26 cellular contexts compared by ENCODE assay signal in the genomic region with DNA sequence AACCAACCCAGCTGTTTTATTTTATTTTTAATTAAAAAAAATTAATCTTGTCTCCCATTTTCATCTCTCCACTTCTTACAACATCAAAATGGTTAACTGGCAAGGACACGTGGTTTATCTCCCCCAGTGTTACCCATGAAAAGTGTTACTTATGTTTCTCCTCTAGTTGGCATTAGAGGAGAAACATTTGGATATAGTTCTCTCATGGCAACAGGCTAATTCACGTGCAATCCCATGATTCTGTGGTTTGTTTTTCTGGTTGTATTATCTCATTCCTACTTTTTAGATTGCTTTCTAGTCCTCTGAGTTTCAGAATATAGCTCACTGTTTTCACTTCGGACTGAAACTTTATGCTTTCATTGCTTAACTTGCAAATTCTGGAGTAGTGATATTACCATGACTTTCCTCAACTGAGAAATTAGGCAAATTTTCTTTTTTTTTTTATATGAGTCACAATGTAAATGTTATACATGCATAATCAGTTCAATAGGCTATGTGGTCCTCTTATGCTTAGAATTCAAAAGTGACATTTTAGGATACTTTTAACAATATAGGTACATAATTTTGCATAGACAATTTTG. TPM values are rescaled to one million over a fixed set of nuclear protein-coding genes. Genes with fewer than 3 reads are reported as not detected.
"Had no signal": no experiment of that assay in that cellular context is flagged by ENCODE, and none has a peak within 500 bp of the region (broad histone marks: within the 10 kb centered on the region; RNA-seq: fewer than 3 reads in every experiment).

No MANE protein-coding gene starts in this region.

- ATAC-seq: heart right ventricle; left cardiac atrium; left lung; left ventricle myocardium superior; lower lobe of right lung; mucosa of descending colon; naive thymus-derived CD8-positive, alpha-beta T cell had no signal

- H3K4me3 ChIP-seq: coronary artery, dorsolateral prefrontal cortex, esophagus muscularis mucosa, heart right ventricle, left lung, lower lobe of right lung, mucosa of descending colon had no signal

- H3K4me3 Mint-ChIP-seq: mesothelial cell of epicardium; naive B cell; naive thymus-derived CD8-positive, alpha-beta T cell had no signal

- H3K27ac ChIP-seq: coronary artery, dorsolateral prefrontal cortex, esophagus muscularis mucosa, heart right ventricle, left lung, lower lobe of right lung had no signal

- H3K36me3 Mint-ChIP-seq: mesothelial cell of epicardium; naive B cell; naive thymus-derived CD8-positive, alpha-beta T cell had no signal

- H3K27me3 ChIP-seq: esophagus muscularis mucosa, left lung had no signal

- H3K9me3 ChIP-seq: esophagus muscularis mucosa, heart right ventricle, left lung, lower lobe of right lung, mucosa of descending colon had no signal

- H3K9me3 Mint-ChIP-seq: mesothelial cell of epicardium; naive thymus-derived CD8-positive, alpha-beta T cell had no signal

- H3K4me1 ChIP-seq: esophagus muscularis mucosa, heart right ventricle, left lung, lower lobe of right lung had no signal

- DNase-seq: dermis blood vessel endothelial cell; dorsolateral prefrontal cortex; effector CD4-positive, alpha-beta T cell; effector memory CD4-positive, alpha-beta T cell; foreskin fibroblast; glutamatergic neuron; heart right ventricle; hippocampal formation; left cardiac atrium; left lung; left ventricle myocardium superior; lower lobe of right lung; mesenchymal stem cell; mucosa of descending colon; naive B cell; naive thymus-derived CD8-positive, alpha-beta T cell had no signal

- H3K36me3 ChIP-seq: esophagus muscularis mucosa, heart right ventricle, left lung, lower lobe of right lung had no signal

- H3K4me1 Mint-ChIP-seq: naive B cell; naive thymus-derived CD8-positive, alpha-beta T cell had no signal

- H3K27ac Mint-ChIP-seq: mesothelial cell of epicardium, naive B cell had no signal

RNA-seq across cellular contexts. Expression of gene LHFPL3, which starts 42.9 kb away (rescaled TPM):
- total RNA-seq: dermis blood vessel endothelial cell; endothelial cell of umbilical vein; epithelial cell of proximal tubule; esophagus muscularis mucosa; glomerular endothelial cell; heart right ventricle; kidney epithelial cell; left cardiac atrium; left lung; left ventricle myocardium superior; lower lobe of right lung; lung microvascular endothelial cell; mesenteric fat pad; mesothelial cell of epicardium; myocyte; naive thymus-derived CD8-positive, alpha-beta T cell had no signal
